In genomic region chr2:53490659-53491058, GRCh38 we compare ENCODE assay signal across 12 cellular contexts.
DNase-seq lines count a peak whose midpoint lies in the region; ATAC-seq and TF ChIP-seq lines count a peak whose summit lies in the region.
"Had no signal": no experiment of that assay in that cellular context is flagged by ENCODE, and none has a peak within 500 bp of the region (broad histone marks: within the 10 kb centered on the region; RNA-seq: fewer than 3 reads in every experiment).

No MANE protein-coding gene starts in this region.

- H3K9me3 ChIP-seq in ascending aorta: no peaks in the 10 kb centered on the region
- H3K9me3 ChIP-seq in thyroid gland: no peaks in the 10 kb centered on the region

- H3K36me3 ChIP-seq in ascending aorta (no peaks in the 10 kb centered on the region), thyroid gland (no peaks in the 10 kb centered on the region)
- H3K36me3 ChIP-seq: spleen had no signal

- TF ChIP-seq POLR2A in thyroid gland (IDR thresholded peaks at IDR 0.05): no peak

- no peak for TF ChIP-seq CTCF in ascending aorta (IDR thresholded peaks at IDR 0.05)
- no peak for TF ChIP-seq CTCF in thyroid gland (IDR thresholded peaks at IDR 0.05)

- H3K27me3 ChIP-seq in ascending aorta (no peaks in the 10 kb centered on the region), thyroid gland (no peaks in the 10 kb centered on the region)
- H3K27me3 ChIP-seq: spleen had no signal

- 42 to 60% methylated on average over 5 of the region's 5 CpGs for WGBS in thyroid gland, 2 donors

- ATAC-seq in HG03175 (IDR thresholded peaks at IDR 0.05; ENCODE audit: unreplicated experiment): no peak
- ATAC-seq: activated CD4-positive, CD25-positive, alpha-beta regulatory T cell treated with anti-CD3 and anti-CD28 coated beads, Interleukin-2, amount 50 U/mL, for 24 hours; GM12878; GM23338 had no signal

- H3K4me3 ChIP-seq in ascending aorta (no peak overlapping the region), thyroid gland (replicated peaks in 1 of 3) (no peak overlapping the region)
- H3K4me3 ChIP-seq: GM12878, GM23338, spleen had no signal

- peaks cover 0 to 19% of the 10 kb centered on the region in 2 donors for H3K4me1 ChIP-seq in ascending aorta
- peaks cover 0 to 12% of the 10 kb centered on the region in 2 donors for H3K4me1 ChIP-seq in thyroid gland
- H3K4me1 ChIP-seq: spleen had no signal

- intact Hi-C loops in ascending aorta (cut with DNase I) (no loop called here), thyroid gland (cut with DNase I) (no loop called here)

- DNase-seq in NCI-H1417 (lab: John Stamatoyannopoulos, UW) (peak; percentile 31 to 62 (median 40)), NCI-H1417 treated with DMSO at 0.1 percent for 48 hours (lab: John Stamatoyannopoulos, UW) (no peak), ascending aorta (ENCODE audit: low spot score in 2 of 2) (peak; percentile 27 to 66), inferior parietal cortex (ENCODE audit: extremely low spot score) (peak; percentile 55), thyroid gland (peak; percentile 24 to 71), KG1 (lab: John Stamatoyannopoulos, UW) (no peak)
- DNase-seq in stimulated activated CD4-positive, alpha-beta T cell treated with anti-CD3 and anti-CD28 coated beads, Interleukin-12 subunit alpha, Interleukin-12 subunit beta, amount 100 ng/mL, for 4 hours: no peak
- DNase-seq: spleen had no signal

- peak overlapping the region in 1 of 2 donors; percentile 27 for H3K27ac ChIP-seq in ascending aorta
- H3K27ac ChIP-seq in thyroid gland: no peak overlapping the region
- H3K27ac ChIP-seq: spleen had no signal

Comparison
In these comparisons a context has a peak if more than half of its experiments do, and no peak if none do; other contexts are left out.
1. DNase-seq: peak in NCI-H1417 (3 of 3), ascending aorta (2 of 2), inferior parietal cortex (single experiment) and thyroid gland (2 of 2); none in NCI-H1417 treated with DMSO at 0.1 percent for 48 hours (single experiment), stimulated activated CD4-positive, alpha-beta T cell treated with anti-CD3 and anti-CD28 coated beads, Interleukin-12 subunit alpha, Interleukin-12 subunit beta, amount 100 ng/mL, for 4 hours (single experiment) and KG1 (single experiment).